12 cellular contexts compared by ENCODE assay signal in genomic region chr15:63244399-63244798, GRCh38. TPM values are rescaled to one million over a fixed set of nuclear protein-coding genes. Genes with fewer than 3 reads are reported as not detected.
A peak's percentile ranks its signal among the peaks of the same experiment; 100 is the strongest.
DNase-seq lines count a peak whose midpoint lies in the region; ATAC-seq and TF ChIP-seq lines count a peak whose summit lies in the region.
"Had no signal": no experiment of that assay in that cellular context is flagged by ENCODE, and none has a peak within 500 bp of the region (broad histone marks: within the 10 kb centered on the region; RNA-seq: fewer than 3 reads in every experiment).

No MANE protein-coding gene starts in this region.

- no peak for ATAC-seq in GM19455 (IDR thresholded peaks at IDR 0.05; ENCODE audit: unreplicated experiment)
- ATAC-seq: esophagus mucosa had no signal

- 100% methylated on average over 1 of the region's 4 CpGs for WGBS in mesenchymal stem cell
- WGBS in tibial nerve, 2 donors = 9 to 12% methylated on average over 4 of the region's 4 CpGs

- H3K4me1 ChIP-seq in mesenchymal stem cell (ENCODE audit: control insufficient read depth, insufficient read depth, low read depth, low read length) (peaks cover 8% of the 10 kb centered on the region), tibial nerve (peaks cover 0 to 68% (median 23%) of the 10 kb centered on the region in 4 donors), Caco-2 (peaks cover 5% of the 10 kb centered on the region; the same call in 1 of the 2 replicates)

- DNase-seq in activated naive CD4-positive, alpha-beta T cell treated with anti-CD3 and anti-CD28 coated beads, Interleukin-2, amount 10 ng/mL, durations not matched to agents 7 days and 5 days = no peak
- no peak for DNase-seq in activated naive CD4-positive, alpha-beta T cell (lab: John Stamatoyannopoulos, UW)
- peak in 2 of 61 donors; percentile 6 to 30 for DNase-seq in caudate nucleus (lab: John Stamatoyannopoulos, UW)
- DNase-seq in mesenchymal stem cell = peak; percentile 52
- no peak for DNase-seq in tibial nerve (ENCODE audit: low spot score in 2 of 2)
- DNase-seq in Caco-2 = no peak
- no peak for DNase-seq in mesothelial cell of epicardium (ENCODE audit: low spot score in 2 of 2, unreplicated experiment in 2 of 2)
- DNase-seq: activated CD8-positive, alpha-beta memory T cell treated with anti-CD3 and anti-CD28 coated beads, Interleukin-2, amount 50 U/mL, for 4 hours; NCI-H1417 treated with DMSO at 0.1 percent for 48 hours; RPMI8226 had no signal

- intact Hi-C loops in Caco-2 (cut with micrococcal nuclease; ENCODE audit: unreplicated experiment) = no loop called here

- TF ChIP-seq CTCF in tibial nerve (IDR thresholded peaks at IDR 0.05) (no peak), Caco-2 (IDR thresholded peaks at IDR 0.05; ENCODE audit: insufficient read depth in 1 of 2, low read depth in 1 of 2, low read length in 1 of 2, severe bottlenecking in 1 of 2, unreplicated experiment in 1 of 2) (no peak), mesothelial cell of epicardium (IDR thresholded peaks at IDR 0.05; ENCODE audit: unreplicated experiment) (no peak)

- H3K27ac ChIP-seq in caudate nucleus (ENCODE audit: low read depth, low read length) = peak overlapping the region; percentile 2
- H3K27ac ChIP-seq in mesenchymal stem cell (ENCODE audit: low read length, poor library complexity, severe bottlenecking) = peak overlapping the region; percentile 74
- peak overlapping the region; percentile 48 to 81 (median 66) for H3K27ac ChIP-seq in tibial nerve

- no peaks in the 10 kb centered on the region for H3K27me3 ChIP-seq in mesenchymal stem cell (ENCODE audit: control insufficient read depth in 1 of 2, insufficient read depth in 1 of 2, low read length in 2 of 2)
- H3K27me3 ChIP-seq in tibial nerve = no peaks in the 10 kb centered on the region
- no peaks in the 10 kb centered on the region for H3K27me3 ChIP-seq in Caco-2 (replicated peaks; ENCODE audit: control insufficient read depth, insufficient read depth, low read length)

- H3K9ac ChIP-seq in mesenchymal stem cell (ENCODE audit: low read length) = peak overlapping the region; percentile 57

- H3K27ac Mint-ChIP-seq in activated naive CD4-positive, alpha-beta T cell treated with anti-CD3 and anti-CD28 coated beads, Interleukin-2, amount 10 ng/mL, durations not matched to agents 7 days and 5 days = peak overlapping the region; percentile 77
- no peak overlapping the region for H3K27ac Mint-ChIP-seq in Caco-2 (ENCODE audit: unreplicated experiment)
- H3K27ac Mint-ChIP-seq in mesothelial cell of epicardium = no peak overlapping the region

- H3K18ac ChIP-seq in mesenchymal stem cell (ENCODE audit: low read depth in 1 of 2, low read length in 2 of 2) = no peak overlapping the region

- H2AFZ ChIP-seq in mesenchymal stem cell (ENCODE audit: low read depth, low read length) = no peak overlapping the region

- H3K4me1 Mint-ChIP-seq in activated naive CD4-positive, alpha-beta T cell treated with anti-CD3 and anti-CD28 coated beads, Interleukin-2, amount 10 ng/mL, durations not matched to agents 7 days and 5 days = peaks cover 40% of the 10 kb centered on the region
- H3K4me1 Mint-ChIP-seq in Caco-2 (ENCODE audit: low read depth, unreplicated experiment) (no peaks in the 10 kb centered on the region), mesothelial cell of epicardium (no peaks in the 10 kb centered on the region)

- no peak overlapping the region for H4K8ac ChIP-seq in mesenchymal stem cell (ENCODE audit: low read length)

- H3K36me3 ChIP-seq in mesenchymal stem cell (ENCODE audit: control insufficient read depth in 1 of 2, insufficient read depth in 2 of 2, low read depth in 1 of 2, low read length in 2 of 2) (peaks cover 5 to 6% of the 10 kb centered on the region in 2 experiments), tibial nerve (peaks cover 0 to 14% (median 0%) of the 10 kb centered on the region in 3 donors), Caco-2 (ENCODE audit: control insufficient read depth, insufficient read depth, low read length) (no peaks in the 10 kb centered on the region)

- no peak overlapping the region for H3K23ac ChIP-seq in mesenchymal stem cell (ENCODE audit: low read length in 2 of 2)

- H3K4me3 ChIP-seq in mesenchymal stem cell (ENCODE audit: insufficient read depth in 1 of 2, low read depth in 1 of 2, low read length in 2 of 2) (no peak overlapping the region), tibial nerve (no peak overlapping the region), Caco-2 (ENCODE audit: low read depth, low read length) (no peak overlapping the region)

- H3K79me1 ChIP-seq in mesenchymal stem cell (replicated peaks; ENCODE audit: low read length, poor library complexity, severe bottlenecking) = peaks cover 26% of the 10 kb centered on the region

- H2BK15ac ChIP-seq in mesenchymal stem cell (ENCODE audit: low read depth, poor library complexity, severe bottlenecking) = no peak overlapping the region

- H3K4ac ChIP-seq in mesenchymal stem cell (ENCODE audit: low read depth in 1 of 2, low read length in 2 of 2) = no peak overlapping the region

- H2BK5ac ChIP-seq in mesenchymal stem cell (ENCODE audit: low read depth, low read length, poor library complexity, severe bottlenecking) = no peak overlapping the region

- H3K4me2 ChIP-seq in mesenchymal stem cell (ENCODE audit: low read length, poor library complexity, severe bottlenecking) = no peak overlapping the region

- peak; percentile 11 to 19 for TF ChIP-seq EP300 in tibial nerve (IDR thresholded peaks at IDR 0.05)

- H3K9me3 ChIP-seq in mesenchymal stem cell (ENCODE audit: control insufficient read depth, low read length) (no peaks in the 10 kb centered on the region), tibial nerve (no peaks in the 10 kb centered on the region), Caco-2 (peaks cover 8% of the 10 kb centered on the region; the same call in 1 of the 2 replicates)

- H3K36me3 Mint-ChIP-seq in activated naive CD4-positive, alpha-beta T cell treated with anti-CD3 and anti-CD28 coated beads, Interleukin-2, amount 10 ng/mL, durations not matched to agents 7 days and 5 days = peaks cover 62% of the 10 kb centered on the region
- H3K36me3 Mint-ChIP-seq in Caco-2 (ENCODE audit: insufficient read depth, unreplicated experiment) = no peaks in the 10 kb centered on the region
- H3K36me3 Mint-ChIP-seq in mesothelial cell of epicardium = peaks cover 27% of the 10 kb centered on the region

- H2BK12ac ChIP-seq in mesenchymal stem cell (ENCODE audit: low read length in 2 of 2) = no peak overlapping the region

- POLR2A ChIA-PET in Caco-2 (lab: Charles Lee) = no interaction called here

- H3K9me3 Mint-ChIP-seq in activated naive CD4-positive, alpha-beta T cell treated with anti-CD3 and anti-CD28 coated beads, Interleukin-2, amount 10 ng/mL, durations not matched to agents 7 days and 5 days = peaks cover 3% of the 10 kb centered on the region
- H3K9me3 Mint-ChIP-seq in Caco-2 (ENCODE audit: unreplicated experiment) = no peaks in the 10 kb centered on the region
- H3K9me3 Mint-ChIP-seq in mesothelial cell of epicardium = peaks cover 12% of the 10 kb centered on the region

- no peak overlapping the region for H2AK5ac ChIP-seq in mesenchymal stem cell (ENCODE audit: low read length, severe bottlenecking)

- no peaks in the 10 kb centered on the region for H3K27me3 Mint-ChIP-seq in activated naive CD4-positive, alpha-beta T cell treated with anti-CD3 and anti-CD28 coated beads, Interleukin-2, amount 10 ng/mL, durations not matched to agents 7 days and 5 days
- H3K27me3 Mint-ChIP-seq in Caco-2 (ENCODE audit: insufficient read depth, unreplicated experiment) (no peaks in the 10 kb centered on the region), mesothelial cell of epicardium (ENCODE audit: low read depth) (no peaks in the 10 kb centered on the region)

- BruUV-seq in Caco-2 (replicated peaks; lab: Mats Ljungman, UMichigan) = no TSS peak

- H3K14ac ChIP-seq in mesenchymal stem cell (ENCODE audit: low read length in 2 of 2) = no peak overlapping the region

- no peak overlapping the region for H4K91ac ChIP-seq in mesenchymal stem cell (ENCODE audit: low read length)

- no peak overlapping the region for H3K4me3 Mint-ChIP-seq in activated naive CD4-positive, alpha-beta T cell treated with anti-CD3 and anti-CD28 coated beads, Interleukin-2, amount 10 ng/mL, durations not matched to agents 7 days and 5 days
- H3K4me3 Mint-ChIP-seq in Caco-2 (ENCODE audit: unreplicated experiment) (no peak overlapping the region), mesothelial cell of epicardium (no peak overlapping the region)

- CTCF ChIA-PET in activated naive CD4-positive, alpha-beta T cell treated with anti-CD3 and anti-CD28 coated beads, Interleukin-2, amount 10 ng/mL, durations not matched to agents 7 days and 5 days (lab: Charles Lee) = interaction anchor here (1.5 kb wide), 1 partner anchor 10 kb away, joined by 3 read pairs; no protein-coding TSS in a partner anchor
- CTCF ChIA-PET in Caco-2 (lab: Charles Lee) = no interaction called here

- no peak for TF ChIP-seq POLR2A in tibial nerve (IDR thresholded peaks at IDR 0.05)

- no peak overlapping the region for H2BK120ac ChIP-seq in mesenchymal stem cell (ENCODE audit: low read depth, low read length)

RNA-seq across cellular contexts. Expression of gene APH1B, which starts 33.0 kb away (rescaled TPM):
- 18.6 TPM for polyA plus RNA-seq in mesenchymal stem cell (2013, experiment 1 of 2)
- 17.5 TPM for polyA plus RNA-seq in mesenchymal stem cell (2013, experiment 2 of 2)
- total RNA-seq in tibial nerve = 10 to 100 TPM; 11.0 to 18.4 (median 16.1) TPM
- total RNA-seq in Caco-2 (2022) = 17.3 and 20.3 TPM in 2 replicates
- 19.7 to 22.0 TPM (median 21.9 TPM) in 3 replicates for total RNA-seq in mesothelial cell of epicardium

RNA-seq across cellular contexts. Expression of gene RAB8B, which starts 55.0 kb away (rescaled TPM):
- 63.1 TPM for polyA plus RNA-seq in mesenchymal stem cell (2013, experiment 1 of 2)
- 60.0 TPM for polyA plus RNA-seq in mesenchymal stem cell (2013, experiment 2 of 2)
- total RNA-seq in tibial nerve = 10 to 100 TPM; 32.9 to 45.0 (median 42.5) TPM
- 17.3 and 18.2 TPM in 2 replicates for total RNA-seq in Caco-2 (2022)
- total RNA-seq in mesothelial cell of epicardium = 20.2 to 27.1 TPM (median 22.7 TPM) in 3 replicates

Comparison
In these comparisons a context has a peak if more than half of its experiments do, and no peak if none do; other contexts are left out.
1. H3K27ac ChIP-seq: peak in every context shown above with its lines; median percentile 74 in mesenchymal stem cell; 66 in tibial nerve; 2 in caudate nucleus.